Comparison of ENCODE assay signal across 12 cellular contexts in the genomic region with DNA sequence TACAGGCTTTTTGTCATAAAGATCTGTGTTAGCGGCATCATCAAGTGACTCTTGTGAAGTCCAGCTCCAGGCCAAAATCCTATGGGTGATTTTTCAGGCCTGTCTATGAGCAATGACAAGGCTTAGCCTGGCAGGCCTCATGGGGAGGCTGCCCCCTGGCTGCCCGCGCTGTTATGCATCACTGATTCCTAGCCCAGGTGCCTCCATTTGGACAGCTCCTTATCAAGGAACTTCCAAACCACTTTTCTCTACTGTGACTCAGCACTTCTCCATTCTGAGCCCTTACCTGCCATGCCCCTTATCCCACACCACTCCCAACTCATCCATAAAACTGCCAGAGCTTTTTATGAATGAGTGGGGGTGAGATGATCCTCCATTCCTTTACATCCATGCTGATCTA.
DNase-seq lines count a peak whose midpoint lies in the region; ATAC-seq and TF ChIP-seq lines count a peak whose summit lies in the region.
"Had no signal": no experiment of that assay in that cellular context is flagged by ENCODE, and none has a peak within 500 bp of the region (broad histone marks: within the 10 kb centered on the region; RNA-seq: fewer than 3 reads in every experiment).

No MANE protein-coding gene starts in this region.

- no peak for TF ChIP-seq POLR2A in IMR-90 (IDR thresholded peaks at IDR 0.05; ENCODE audit: low read depth, low read length)

- H3K36me3 ChIP-seq in Caco-2 (ENCODE audit: control insufficient read depth, insufficient read depth, low read length) (no peaks in the 10 kb centered on the region), IMR-90 (ENCODE audit: control insufficient read depth, insufficient read depth, low read length) (no peaks in the 10 kb centered on the region)
- H3K36me3 ChIP-seq: transverse colon had no signal

- no peak overlapping the region for H3K14ac ChIP-seq in IMR-90 (replicated peaks; ENCODE audit: low read depth, low read length)

- H4K20me1 ChIP-seq in IMR-90 (ENCODE audit: insufficient read depth, low read length) = no peaks in the 10 kb centered on the region

- dilution Hi-C loops in IMR-90 (cut with HindIII; ENCODE audit: low sequenced_read_pairs, unreplicated experiment) = no loop called here

- H3K27me3 Mint-ChIP-seq in Caco-2 (ENCODE audit: insufficient read depth, unreplicated experiment) = no peaks in the 10 kb centered on the region
- peaks cover 2% of the 10 kb centered on the region for H3K27me3 Mint-ChIP-seq in activated CD8-positive, alpha-beta T cell treated with anti-CD3 and anti-CD28 coated beads, Interleukin-2, amount 10 ng/mL, durations not matched to agents 7 days and 5 days (ENCODE audit: low read depth)

- H3K79me1 ChIP-seq in IMR-90 (ENCODE audit: low read depth in 1 of 2, low read length in 2 of 2) = no peaks in the 10 kb centered on the region

- in situ Hi-C loops in IMR-90 (cut with MboI; ENCODE audit: low sequenced_read_pairs) = no loop called here
- in situ Hi-C loops in astrocyte of the spinal cord (cut with HindIII; ENCODE audit: low sequenced_read_pairs) = no loop called here

- H3K4me3 ChIP-seq in Caco-2 (ENCODE audit: low read depth, low read length) (no peak overlapping the region), IMR-90 (ENCODE audit: insufficient read depth, low read depth, low read length) (no peak overlapping the region), astrocyte of the spinal cord (ENCODE audit: low read depth, low read length) (no peak overlapping the region)
- H3K4me3 ChIP-seq: transverse colon had no signal

- no peak overlapping the region for H2BK120ac ChIP-seq in IMR-90 (ENCODE audit: low read depth, low read length)

- H3K9me1 ChIP-seq in IMR-90 (ENCODE audit: insufficient read depth, low read length) = peaks cover 13% of the 10 kb centered on the region

- no peak overlapping the region for H3K27ac Mint-ChIP-seq in Caco-2 (ENCODE audit: unreplicated experiment)
- no peak overlapping the region for H3K27ac Mint-ChIP-seq in activated CD8-positive, alpha-beta T cell treated with anti-CD3 and anti-CD28 coated beads, Interleukin-2, amount 10 ng/mL, durations not matched to agents 7 days and 5 days
- H3K27ac Mint-ChIP-seq: activated naive CD8-positive, alpha-beta T cell treated with anti-CD3 and anti-CD28 coated beads, Interleukin-2, amount 50 U/mL, for 24 hours had no signal

- CTCF ChIA-PET in Caco-2 (lab: Charles Lee) = interaction anchor here (1.1 to 1.8 kb wide), 4 partner anchors 29 to 128 kb away, joined by 3 to 4 read pairs (median 4); no protein-coding TSS in a partner anchor
- CTCF ChIA-PET in IMR-90 (lab: Yijun Ruan, JAX) = no interaction called here
- CTCF ChIA-PET in activated CD8-positive, alpha-beta T cell treated with anti-CD3 and anti-CD28 coated beads, Interleukin-2, amount 10 ng/mL, durations not matched to agents 7 days and 5 days (lab: Charles Lee) = interaction anchor here (0.7 to 2.2 kb wide), 2 partner anchors 21 to 145 kb away, joined by 3 to 5 read pairs; partner anchors contain the start of gene IL12A

- H2AFZ ChIP-seq in IMR-90 (replicated peaks; ENCODE audit: low read length, poor library complexity) = no peak overlapping the region

- POLR2A ChIA-PET in Caco-2 (lab: Charles Lee) = no interaction called here
- POLR2A ChIA-PET in IMR-90 (lab: Charles Lee; ENCODE audit: unreplicated experiment) = no interaction called here
- POLR2A ChIA-PET in activated CD8-positive, alpha-beta T cell treated with anti-CD3 and anti-CD28 coated beads, Interleukin-2, amount 10 ng/mL, durations not matched to agents 7 days and 5 days (lab: Charles Lee) = no interaction called here

- no peak overlapping the region for H2BK20ac ChIP-seq in IMR-90 (ENCODE audit: low read depth, low read length)

- no peaks in the 10 kb centered on the region for H3K36me3 Mint-ChIP-seq in Caco-2 (ENCODE audit: insufficient read depth, unreplicated experiment)
- H3K36me3 Mint-ChIP-seq in activated CD8-positive, alpha-beta T cell treated with anti-CD3 and anti-CD28 coated beads, Interleukin-2, amount 10 ng/mL, durations not matched to agents 7 days and 5 days (ENCODE audit: low read depth) = no peaks in the 10 kb centered on the region

- no peak overlapping the region for H4K91ac ChIP-seq in IMR-90 (ENCODE audit: insufficient read depth, low read depth, low read length)

- intact Hi-C loops in Caco-2 (cut with micrococcal nuclease; ENCODE audit: unreplicated experiment) = loop anchor here (1.0 kb wide), 1 partner anchor 101 kb away; no protein-coding TSS in a partner anchor
- intact Hi-C loops in IMR-90 (cut with micrococcal nuclease) = no loop called here
- intact Hi-C loops in left colon (cut with DNase I, micrococcal nuclease) = no loop called here

- no peak overlapping the region for H3K4ac ChIP-seq in IMR-90 (ENCODE audit: low read depth, low read length)

- H3K9me3 Mint-ChIP-seq in Caco-2 (ENCODE audit: unreplicated experiment) = no peaks in the 10 kb centered on the region
- H3K9me3 Mint-ChIP-seq in activated CD8-positive, alpha-beta T cell treated with anti-CD3 and anti-CD28 coated beads, Interleukin-2, amount 10 ng/mL, durations not matched to agents 7 days and 5 days (ENCODE audit: insufficient read depth) = no peaks in the 10 kb centered on the region
- H3K9me3 Mint-ChIP-seq: activated naive CD8-positive, alpha-beta T cell treated with anti-CD3 and anti-CD28 coated beads, Interleukin-2, amount 50 U/mL, for 24 hours had no signal

- H3K4me3 Mint-ChIP-seq in Caco-2 (ENCODE audit: unreplicated experiment) = no peak overlapping the region
- H3K4me3 Mint-ChIP-seq in activated CD8-positive, alpha-beta T cell treated with anti-CD3 and anti-CD28 coated beads, Interleukin-2, amount 10 ng/mL, durations not matched to agents 7 days and 5 days = no peak overlapping the region
- H3K4me3 Mint-ChIP-seq: activated naive CD8-positive, alpha-beta T cell treated with anti-CD3 and anti-CD28 coated beads, Interleukin-2, amount 50 U/mL, for 24 hours had no signal

- H3K9me3 ChIP-seq in Caco-2 (no peaks in the 10 kb centered on the region), IMR-90 (ENCODE audit: control insufficient read depth, insufficient read depth, low read length) (no peaks in the 10 kb centered on the region)
- H3K9me3 ChIP-seq: transverse colon had no signal

- no peak overlapping the region for H2BK5ac ChIP-seq in IMR-90 (ENCODE audit: low read depth, low read length, poor library complexity, severe bottlenecking)

- H3K27me3 ChIP-seq in Caco-2 (replicated peaks; ENCODE audit: control insufficient read depth, insufficient read depth, low read length) (no peaks in the 10 kb centered on the region), IMR-90 (ENCODE audit: control insufficient read depth, insufficient read depth, low read length) (no peaks in the 10 kb centered on the region)
- H3K27me3 ChIP-seq: transverse colon had no signal

- H2AK5ac ChIP-seq in IMR-90 (ENCODE audit: low read depth, low read length) = no peak overlapping the region

- H3K4me1 Mint-ChIP-seq in Caco-2 (ENCODE audit: low read depth, unreplicated experiment) = peaks cover 8% of the 10 kb centered on the region
- H3K4me1 Mint-ChIP-seq in activated CD8-positive, alpha-beta T cell treated with anti-CD3 and anti-CD28 coated beads, Interleukin-2, amount 10 ng/mL, durations not matched to agents 7 days and 5 days (ENCODE audit: low read depth) = peaks cover 3% of the 10 kb centered on the region

- no peak overlapping the region for H4K8ac ChIP-seq in IMR-90 (ENCODE audit: low read depth in 2 of 2, low read length in 2 of 2)

- BruUV-seq in Caco-2 (replicated peaks; lab: Mats Ljungman, UMichigan) (no TSS peak), IMR-90 (replicated peaks; lab: Mats Ljungman, UMichigan) (no TSS peak)

- TF ChIP-seq CTCF in Caco-2 (IDR thresholded peaks at IDR 0.05; ENCODE audit: insufficient read depth in 1 of 2, low read depth in 1 of 2, low read length in 1 of 2, severe bottlenecking in 1 of 2, unreplicated experiment in 1 of 2) (peak in 1 of 2 experiments; percentile 33), IMR-90 (conservative IDR thresholded peaks at IDR 0.05; ENCODE audit: low read depth, low read length) (0 out of 2 replicates have a peak, but pooled peaks have one; percentile 16), astrocyte of the spinal cord (IDR thresholded peaks at IDR 0.05; ENCODE audit: low read depth, low read length) (peak; percentile 37)

- ATAC-seq in IMR-90 (ENCODE audit: low read depth) (no peak), left colon (peak; percentile 52), HG02970 (IDR thresholded peaks at IDR 0.05; ENCODE audit: low FRiP score, unreplicated experiment) (no peak), HG02852 (IDR thresholded peaks at IDR 0.05; ENCODE audit: unreplicated experiment) (no peak)
- no peak for ATAC-seq in activated CD8-positive, alpha-beta T cell treated with anti-CD3 and anti-CD28 coated beads, Interleukin-2, amount 10 ng/mL, durations not matched to agents 7 days and 5 days
- ATAC-seq: activated naive CD8-positive, alpha-beta T cell treated with anti-CD3 and anti-CD28 coated beads, Interleukin-2, amount 50 U/mL, for 24 hours had no signal

- DNase-seq in Caco-2 = peak; percentile 42 to 53
- no peak for DNase-seq in IMR-90
- DNase-seq in astrocyte of the spinal cord (ENCODE audit: low read depth, low spot score) = no peak
- DNase-seq in left colon = no peak
- DNase-seq in ecto neural progenitor cell (ENCODE audit: low spot score) = no peak
- no peak for DNase-seq in activated CD8-positive, alpha-beta T cell treated with anti-CD3 and anti-CD28 coated beads, Interleukin-2, amount 10 ng/mL, durations not matched to agents 7 days and 5 days
- DNase-seq: activated naive CD8-positive, alpha-beta T cell treated with anti-CD3 and anti-CD28 coated beads, Interleukin-2, amount 50 U/mL, for 24 hours; DMS153; transverse colon had no signal

- H3K27ac ChIP-seq in IMR-90 (ENCODE audit: insufficient read depth, low read length) = no peak overlapping the region
- H3K27ac ChIP-seq: epithelial cell of prostate, transverse colon had no signal

- no peak overlapping the region for H2AK9ac ChIP-seq in IMR-90 (replicated peaks; ENCODE audit: low read depth, low read length, poor library complexity)

- H3K4me1 ChIP-seq in Caco-2 (peaks cover 8% of the 10 kb centered on the region; the same call in 1 of the 2 replicates), IMR-90 (ENCODE audit: control insufficient read depth, insufficient read depth, low read length) (peaks cover 10% of the 10 kb centered on the region)
- H3K4me1 ChIP-seq: transverse colon had no signal

- no peak overlapping the region for H4K5ac ChIP-seq in IMR-90 (ENCODE audit: low read depth, low read length)

- no peak overlapping the region for H3K56ac ChIP-seq in IMR-90 (ENCODE audit: extremely low read depth, insufficient read depth, low read length)

- H2BK15ac ChIP-seq in IMR-90 (ENCODE audit: low read depth, low read length) = peak overlapping the region; percentile 41; the same call in 1 of the 3 replicates

- no peak overlapping the region for H3K9ac ChIP-seq in IMR-90 (ENCODE audit: low read depth, low read length)

- no CpG with 5 or more reads among the region's 3 CpGs for WGBS in IMR-90 (ENCODE audit: extremely low coverage in 2 of 2, insufficient read length in 1 of 2), 2 experiments

- no peak overlapping the region for H3K23ac ChIP-seq in IMR-90 (ENCODE audit: low read depth, low read length)

- no peak overlapping the region for H3K18ac ChIP-seq in IMR-90 (ENCODE audit: low read depth, low read length)

- H3K4me2 ChIP-seq in IMR-90 (ENCODE audit: low read depth, low read length) = no peak overlapping the region

- no peak for TF ChIP-seq RAD21 in IMR-90 (IDR thresholded peaks at IDR 0.05; ENCODE audit: low read length)

Comparison
In these comparisons a context has a peak if more than half of its experiments do, and no peak if none do; other contexts are left out.
1. DNase-seq: peak in Caco-2 (2 of 2); none in IMR-90 (single experiment), astrocyte of the spinal cord (single experiment), left colon (0 of 2), ecto neural progenitor cell (single experiment) and activated CD8-positive, alpha-beta T cell treated with anti-CD3 and anti-CD28 coated beads, Interleukin-2, amount 10 ng/mL, durations not matched to agents 7 days and 5 days (single experiment).